In the genomic region with DNA sequence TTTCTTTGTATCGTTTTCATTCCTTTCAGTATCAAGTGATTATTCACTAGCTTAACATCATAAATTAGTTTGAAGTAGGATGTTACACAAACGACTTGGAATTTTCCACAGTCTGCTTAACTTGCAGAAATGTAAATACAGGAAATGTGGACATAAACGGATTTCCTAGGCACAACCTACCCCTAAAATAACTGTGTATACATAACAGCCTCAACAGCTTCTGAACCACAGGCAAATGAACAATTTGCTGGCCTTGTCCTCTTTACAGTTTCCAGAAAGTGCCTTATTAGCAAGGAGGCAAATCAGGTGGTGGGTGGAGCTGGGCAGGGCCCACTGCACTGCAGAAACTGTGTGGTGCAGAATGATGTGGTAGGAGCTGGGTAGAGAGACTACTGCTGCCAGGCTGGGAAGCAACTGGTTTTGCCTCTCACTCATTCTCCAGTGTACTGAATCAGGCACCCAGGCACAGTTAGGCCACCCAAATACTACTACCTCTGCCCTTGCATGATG, we compare ENCODE assay signal across 7 cellular contexts. TPM values are rescaled to one million over a fixed set of nuclear protein-coding genes. Genes with fewer than 3 reads are reported as not detected.
DNase-seq lines count a peak whose midpoint lies in the region; ATAC-seq and TF ChIP-seq lines count a peak whose summit lies in the region.

No MANE protein-coding gene starts in this region.

- H3K9me3 Mint-ChIP-seq in activated naive CD4-positive, alpha-beta T cell treated with anti-CD3 and anti-CD28 coated beads for 36 hours: no peaks in the 10 kb centered on the region

- H3K79me2 ChIP-seq in Karpas-422 (ENCODE audit: low read length): no peaks in the 10 kb centered on the region

- TF ChIP-seq POLR2A in testis (IDR thresholded peaks at IDR 0.05): no peak

- H3K9me3 ChIP-seq in testis (no peaks in the 10 kb centered on the region), Karpas-422 (ENCODE audit: low read length) (no peaks in the 10 kb centered on the region)

- peaks cover 4% of the 10 kb centered on the region for H3K4me1 Mint-ChIP-seq in activated naive CD4-positive, alpha-beta T cell treated with anti-CD3 and anti-CD28 coated beads for 36 hours (ENCODE audit: low read depth)

- intact Hi-C loops in testis (cut with DNase I; ENCODE audit: low total_unique reads): no loop called here
- intact Hi-C loops in activated naive CD4-positive, alpha-beta T cell treated with anti-CD3 and anti-CD28 coated beads for 36 hours (cut with micrococcal nuclease): no loop called here

- no peaks in the 10 kb centered on the region for H3K27me3 Mint-ChIP-seq in activated naive CD4-positive, alpha-beta T cell treated with anti-CD3 and anti-CD28 coated beads for 36 hours (ENCODE audit: low read depth)

- no peak overlapping the region for H3K4me3 ChIP-seq in testis
- H3K4me3 ChIP-seq in Karpas-422 (ENCODE audit: low read length): no peak overlapping the region

- TF ChIP-seq CTCF in testis (IDR thresholded peaks at IDR 0.05): no peak

- H3K36me3 ChIP-seq in testis (ENCODE audit: low read depth, missing control alignments) (no peaks in the 10 kb centered on the region), Karpas-422 (ENCODE audit: insufficient read depth, low read length) (no peaks in the 10 kb centered on the region)

- DNase-seq in NOMO-1 (lab: John Stamatoyannopoulos, UW; ENCODE audit: unreplicated experiment in 2 of 2) (peak; percentile 96 to 98), fibroblast of peridontal ligament (ENCODE audit: extremely low read depth) (peak; percentile 86), testis (peak; percentile 21), Karpas-422 (no peak)
- no peak for DNase-seq in activated naive CD4-positive, alpha-beta T cell treated with anti-CD3 and anti-CD28 coated beads for 36 hours

- H3K4me1 ChIP-seq in testis (no peaks in the 10 kb centered on the region), Karpas-422 (ENCODE audit: low read length) (no peaks in the 10 kb centered on the region)

- no peak overlapping the region for H3K27ac Mint-ChIP-seq in activated naive CD4-positive, alpha-beta T cell treated with anti-CD3 and anti-CD28 coated beads for 36 hours

- H3K36me3 Mint-ChIP-seq in activated naive CD4-positive, alpha-beta T cell treated with anti-CD3 and anti-CD28 coated beads for 36 hours (ENCODE audit: low read depth): no peaks in the 10 kb centered on the region

- H3K27ac ChIP-seq in testis (no peak overlapping the region), Karpas-422 (ENCODE audit: low read length) (no peak overlapping the region)

- no peaks in the 10 kb centered on the region for H3K9me2 ChIP-seq in Karpas-422 (replicated peaks; ENCODE audit: insufficient read depth, low read length)

- no peaks in the 10 kb centered on the region for H3K27me3 ChIP-seq in testis
- H3K27me3 ChIP-seq in Karpas-422 (ENCODE audit: low read length): no peaks in the 10 kb centered on the region

- CTCF ChIA-PET in activated naive CD4-positive, alpha-beta T cell treated with anti-CD3 and anti-CD28 coated beads for 36 hours (lab: Charles Lee): interaction anchor here (1.3 to 1.6 kb wide), 3 partner anchors 14 to 51 kb away, joined by 4 to 5 read pairs (median 4); a partner anchor contains a TSS

- no peak overlapping the region for H2AFZ ChIP-seq in Karpas-422 (ENCODE audit: low read length)

- no peaks in the 10 kb centered on the region for H4K20me1 ChIP-seq in Karpas-422 (ENCODE audit: insufficient read depth, low read depth, low read length)

- H3K4me3 Mint-ChIP-seq in activated naive CD4-positive, alpha-beta T cell treated with anti-CD3 and anti-CD28 coated beads for 36 hours: no peak overlapping the region

- 36 to 40% methylated on average over 3 of the region's 3 CpGs for WGBS in testis, 2 donors

- no peak overlapping the region for H3K4me2 ChIP-seq in Karpas-422 (ENCODE audit: low read depth, low read length, poor library complexity, severe bottlenecking)

- ATAC-seq in GM18867 (IDR thresholded peaks at IDR 0.05; ENCODE audit: unreplicated experiment): peak; percentile 97
- ATAC-seq in HG02885 (IDR thresholded peaks at IDR 0.05; ENCODE audit: poor library complexity, unreplicated experiment): peak; percentile 92

- H3K9ac ChIP-seq in Karpas-422 (ENCODE audit: low read length): no peak overlapping the region

RNA-seq across cellular contexts. Expression of a gene that starts 14.1 kb away (rescaled TPM):
- total RNA-seq in testis: 1 to 10 TPM; 4.4 to 4.5 TPM
- polyA plus RNA-seq in testis (ENCODE audit: insufficient read depth, low read depth, low replicate concordance): 13.1 TPM
- total RNA-seq in activated naive CD4-positive, alpha-beta T cell treated with anti-CD3 and anti-CD28 coated beads for 36 hours: 1 to 10 TPM; 4.1 to 4.9 TPM
- not detected in 2 replicates for total RNA-seq in Karpas-422 (2014; rRNA removed; shearing (Covaris generic); ENCODE audit: low replicate concordance)

Comparison
In these comparisons a context has a peak if more than half of its experiments do, and no peak if none do; other contexts are left out.
1. DNase-seq: peak in NOMO-1 (2 of 2), fibroblast of peridontal ligament (single experiment) and testis (single experiment); none in activated naive CD4-positive, alpha-beta T cell treated with anti-CD3 and anti-CD28 coated beads for 36 hours (single experiment) and Karpas-422 (single experiment).